1 cellular context compared by ENCODE assay signal in the genomic region with DNA sequence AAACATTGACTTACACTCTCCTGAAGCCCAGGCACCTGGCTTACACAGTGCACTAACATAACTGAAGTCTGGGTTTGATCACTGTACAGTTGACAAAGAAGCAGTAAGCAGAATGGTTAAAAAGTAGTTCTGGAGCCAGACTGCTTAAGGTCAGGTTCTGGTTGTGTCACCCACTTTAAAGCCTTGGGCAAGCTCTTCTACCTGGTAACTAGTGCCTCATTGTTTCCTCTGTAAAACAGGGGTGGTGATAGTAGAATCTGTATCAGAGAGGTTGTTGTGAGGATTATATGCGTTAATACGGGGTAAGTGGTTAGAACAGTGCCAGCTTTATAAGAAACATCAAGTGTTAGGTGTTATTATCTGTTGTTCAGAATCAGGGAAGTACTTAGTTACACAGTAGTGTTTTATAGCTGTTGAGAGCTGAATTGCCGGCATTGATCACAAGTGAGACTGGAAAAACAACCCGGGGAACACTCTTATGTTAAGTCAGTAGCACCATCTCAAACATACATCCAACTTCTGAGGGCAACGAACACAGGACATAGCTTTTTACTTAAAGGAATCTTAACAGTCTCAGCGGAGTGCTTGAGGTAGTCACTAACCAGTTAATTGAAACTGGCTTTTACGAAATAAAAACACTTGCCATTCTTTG.
TF ChIP-seq lines count a peak whose summit lies in the region.

No MANE protein-coding gene starts in this region.

TF ChIP-seq in K562, 482 proteins besides CTCF, POLR2A, EP300 and RAD21 (continued from another document):
- TF ChIP-seq, protein P1, sequence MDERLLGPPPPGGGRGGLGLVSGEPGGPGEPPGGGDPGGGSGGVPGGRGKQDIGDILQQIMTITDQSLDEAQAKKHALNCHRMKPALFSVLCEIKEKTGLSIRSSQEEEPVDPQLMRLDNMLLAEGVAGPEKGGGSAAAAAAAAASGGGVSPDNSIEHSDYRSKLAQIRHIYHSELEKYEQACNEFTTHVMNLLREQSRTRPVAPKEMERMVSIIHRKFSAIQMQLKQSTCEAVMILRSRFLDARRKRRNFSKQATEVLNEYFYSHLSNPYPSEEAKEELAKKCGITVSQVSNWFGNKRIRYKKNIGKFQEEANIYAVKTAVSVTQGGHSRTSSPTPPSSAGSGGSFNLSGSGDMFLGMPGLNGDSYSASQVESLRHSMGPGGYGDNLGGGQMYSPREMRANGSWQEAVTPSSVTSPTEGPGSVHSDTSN (CRISPR knock-in tag; IDR thresholded peaks at IDR 0.05; ENCODE audit: low read depth): no peak
- TF ChIP-seq, protein P1 (tag; conservative IDR thresholded peaks at IDR 0.05; ENCODE audit: low read depth): peak; percentile 63; the same call in 1 of the 2 replicates
- TF ChIP-seq JUND (IDR thresholded peaks at IDR 0.05; ENCODE audit: borderline replicate concordance, low read depth, low read length) (no peak), JUND (tag; IDR thresholded peaks at IDR 0.05; ENCODE audit: borderline replicate concordance, low read depth, low read length) (0 out of 3 replicates have a peak, but pooled peaks have one; percentile 16), GABPA (tag; conservative IDR thresholded peaks at IDR 0.05; ENCODE audit: low read depth) (0 out of 2 replicates have a peak, but pooled peaks have one; percentile 6), SMARCA4 (IDR thresholded peaks at IDR 0.05) (0 out of 2 replicates have a peak, but pooled peaks have one; percentile 25), SMARCB1 (IDR thresholded peaks at IDR 0.05; ENCODE audit: insufficient read length, low read depth) (peak; percentile 39), MAZ (CRISPR knock-in tag; conservative IDR thresholded peaks at IDR 0.05 in 1 of 2, IDR thresholded peaks at IDR 0.05 in 1 of 2) (no peak), CSDE1 (IDR thresholded peaks at IDR 0.05) (0 out of 4 replicates have a peak, but pooled peaks of 1 of the 2 experiments have one; percentile 3), SIN3B (IDR thresholded peaks at IDR 0.05; ENCODE audit: low read depth) (0 out of 2 replicates have a peak, but pooled peaks have one; percentile 8), ZNF23 (CRISPR knock-in tag; IDR thresholded peaks at IDR 0.05) (no peak), RBM22 (IDR thresholded peaks at IDR 0.05; ENCODE audit: low read depth, low read length, poor library complexity, severe bottlenecking) (no peak), SAFB (IDR thresholded peaks at IDR 0.05; ENCODE audit: borderline replicate concordance, low read depth, low read length) (no peak), ELF1 (tag; IDR thresholded peaks at IDR 0.05) (peak; percentile 21; the same call in 1 of the 2 replicates)
- TF ChIP-seq, protein P2, sequence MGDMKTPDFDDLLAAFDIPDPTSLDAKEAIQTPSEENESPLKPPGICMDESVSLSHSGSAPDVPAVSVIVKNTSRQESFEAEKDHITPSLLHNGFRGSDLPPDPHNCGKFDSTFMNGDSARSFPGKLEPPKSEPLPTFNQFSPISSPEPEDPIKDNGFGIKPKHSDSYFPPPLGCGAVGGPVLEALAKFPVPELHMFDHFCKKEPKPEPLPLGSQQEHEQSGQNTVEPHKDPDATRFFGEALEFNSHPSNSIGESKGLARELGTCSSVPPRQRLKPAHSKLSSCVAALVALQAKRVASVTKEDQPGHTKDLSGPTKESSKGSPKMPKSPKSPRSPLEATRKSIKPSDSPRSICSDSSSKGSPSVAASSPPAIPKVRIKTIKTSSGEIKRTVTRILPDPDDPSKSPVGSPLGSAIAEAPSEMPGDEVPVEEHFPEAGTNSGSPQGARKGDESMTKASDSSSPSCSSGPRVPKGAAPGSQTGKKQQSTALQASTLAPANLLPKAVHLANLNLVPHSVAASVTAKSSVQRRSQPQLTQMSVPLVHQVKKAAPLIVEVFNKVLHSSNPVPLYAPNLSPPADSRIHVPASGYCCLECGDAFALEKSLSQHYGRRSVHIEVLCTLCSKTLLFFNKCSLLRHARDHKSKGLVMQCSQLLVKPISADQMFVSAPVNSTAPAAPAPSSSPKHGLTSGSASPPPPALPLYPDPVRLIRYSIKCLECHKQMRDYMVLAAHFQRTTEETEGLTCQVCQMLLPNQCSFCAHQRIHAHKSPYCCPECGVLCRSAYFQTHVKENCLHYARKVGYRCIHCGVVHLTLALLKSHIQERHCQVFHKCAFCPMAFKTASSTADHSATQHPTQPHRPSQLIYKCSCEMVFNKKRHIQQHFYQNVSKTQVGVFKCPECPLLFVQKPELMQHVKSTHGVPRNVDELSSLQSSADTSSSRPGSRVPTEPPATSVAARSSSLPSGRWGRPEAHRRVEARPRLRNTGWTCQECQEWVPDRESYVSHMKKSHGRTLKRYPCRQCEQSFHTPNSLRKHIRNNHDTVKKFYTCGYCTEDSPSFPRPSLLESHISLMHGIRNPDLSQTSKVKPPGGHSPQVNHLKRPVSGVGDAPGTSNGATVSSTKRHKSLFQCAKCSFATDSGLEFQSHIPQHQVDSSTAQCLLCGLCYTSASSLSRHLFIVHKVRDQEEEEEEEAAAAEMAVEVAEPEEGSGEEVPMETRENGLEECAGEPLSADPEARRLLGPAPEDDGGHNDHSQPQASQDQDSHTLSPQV (IDR thresholded peaks at IDR 0.05): no peak
- TF ChIP-seq, protein P3, sequence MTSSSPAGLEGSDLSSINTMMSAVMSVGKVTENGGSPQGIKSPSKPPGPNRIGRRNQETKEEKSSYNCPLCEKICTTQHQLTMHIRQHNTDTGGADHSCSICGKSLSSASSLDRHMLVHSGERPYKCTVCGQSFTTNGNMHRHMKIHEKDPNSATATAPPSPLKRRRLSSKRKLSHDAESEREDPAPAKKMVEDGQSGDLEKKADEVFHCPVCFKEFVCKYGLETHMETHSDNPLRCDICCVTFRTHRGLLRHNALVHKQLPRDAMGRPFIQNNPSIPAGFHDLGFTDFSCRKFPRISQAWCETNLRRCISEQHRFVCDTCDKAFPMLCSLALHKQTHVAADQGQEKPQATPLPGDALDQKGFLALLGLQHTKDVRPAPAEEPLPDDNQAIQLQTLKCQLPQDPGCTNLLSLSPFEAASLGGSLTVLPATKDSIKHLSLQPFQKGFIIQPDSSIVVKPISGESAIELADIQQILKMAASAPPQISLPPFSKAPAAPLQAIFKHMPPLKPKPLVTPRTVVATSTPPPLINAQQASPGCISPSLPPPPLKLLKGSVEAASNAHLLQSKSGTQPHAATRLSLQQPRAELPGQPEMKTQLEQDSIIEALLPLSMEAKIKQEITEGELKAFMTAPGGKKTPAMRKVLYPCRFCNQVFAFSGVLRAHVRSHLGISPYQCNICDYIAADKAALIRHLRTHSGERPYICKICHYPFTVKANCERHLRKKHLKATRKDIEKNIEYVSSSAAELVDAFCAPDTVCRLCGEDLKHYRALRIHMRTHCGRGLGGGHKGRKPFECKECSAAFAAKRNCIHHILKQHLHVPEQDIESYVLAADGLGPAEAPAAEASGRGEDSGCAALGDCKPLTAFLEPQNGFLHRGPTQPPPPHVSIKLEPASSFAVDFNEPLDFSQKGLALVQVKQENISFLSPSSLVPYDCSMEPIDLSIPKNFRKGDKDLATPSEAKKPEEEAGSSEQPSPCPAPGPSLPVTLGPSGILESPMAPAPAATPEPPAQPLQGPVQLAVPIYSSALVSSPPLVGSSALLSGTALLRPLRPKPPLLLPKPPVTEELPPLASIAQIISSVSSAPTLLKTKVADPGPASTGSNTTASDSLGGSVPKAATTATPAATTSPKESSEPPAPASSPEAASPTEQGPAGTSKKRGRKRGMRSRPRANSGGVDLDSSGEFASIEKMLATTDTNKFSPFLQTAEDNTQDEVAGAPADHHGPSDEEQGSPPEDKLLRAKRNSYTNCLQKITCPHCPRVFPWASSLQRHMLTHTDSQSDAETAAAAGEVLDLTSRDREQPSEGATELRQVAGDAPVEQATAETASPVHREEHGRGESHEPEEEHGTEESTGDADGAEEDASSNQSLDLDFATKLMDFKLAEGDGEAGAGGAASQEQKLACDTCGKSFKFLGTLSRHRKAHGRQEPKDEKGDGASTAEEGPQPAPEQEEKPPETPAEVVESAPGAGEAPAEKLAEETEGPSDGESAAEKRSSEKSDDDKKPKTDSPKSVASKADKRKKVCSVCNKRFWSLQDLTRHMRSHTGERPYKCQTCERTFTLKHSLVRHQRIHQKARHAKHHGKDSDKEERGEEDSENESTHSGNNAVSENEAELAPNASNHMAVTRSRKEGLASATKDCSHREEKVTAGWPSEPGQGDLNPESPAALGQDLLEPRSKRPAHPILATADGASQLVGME (CRISPR knock-in tag; IDR thresholded peaks at IDR 0.05): no peak
- TF ChIP-seq, protein P4, sequence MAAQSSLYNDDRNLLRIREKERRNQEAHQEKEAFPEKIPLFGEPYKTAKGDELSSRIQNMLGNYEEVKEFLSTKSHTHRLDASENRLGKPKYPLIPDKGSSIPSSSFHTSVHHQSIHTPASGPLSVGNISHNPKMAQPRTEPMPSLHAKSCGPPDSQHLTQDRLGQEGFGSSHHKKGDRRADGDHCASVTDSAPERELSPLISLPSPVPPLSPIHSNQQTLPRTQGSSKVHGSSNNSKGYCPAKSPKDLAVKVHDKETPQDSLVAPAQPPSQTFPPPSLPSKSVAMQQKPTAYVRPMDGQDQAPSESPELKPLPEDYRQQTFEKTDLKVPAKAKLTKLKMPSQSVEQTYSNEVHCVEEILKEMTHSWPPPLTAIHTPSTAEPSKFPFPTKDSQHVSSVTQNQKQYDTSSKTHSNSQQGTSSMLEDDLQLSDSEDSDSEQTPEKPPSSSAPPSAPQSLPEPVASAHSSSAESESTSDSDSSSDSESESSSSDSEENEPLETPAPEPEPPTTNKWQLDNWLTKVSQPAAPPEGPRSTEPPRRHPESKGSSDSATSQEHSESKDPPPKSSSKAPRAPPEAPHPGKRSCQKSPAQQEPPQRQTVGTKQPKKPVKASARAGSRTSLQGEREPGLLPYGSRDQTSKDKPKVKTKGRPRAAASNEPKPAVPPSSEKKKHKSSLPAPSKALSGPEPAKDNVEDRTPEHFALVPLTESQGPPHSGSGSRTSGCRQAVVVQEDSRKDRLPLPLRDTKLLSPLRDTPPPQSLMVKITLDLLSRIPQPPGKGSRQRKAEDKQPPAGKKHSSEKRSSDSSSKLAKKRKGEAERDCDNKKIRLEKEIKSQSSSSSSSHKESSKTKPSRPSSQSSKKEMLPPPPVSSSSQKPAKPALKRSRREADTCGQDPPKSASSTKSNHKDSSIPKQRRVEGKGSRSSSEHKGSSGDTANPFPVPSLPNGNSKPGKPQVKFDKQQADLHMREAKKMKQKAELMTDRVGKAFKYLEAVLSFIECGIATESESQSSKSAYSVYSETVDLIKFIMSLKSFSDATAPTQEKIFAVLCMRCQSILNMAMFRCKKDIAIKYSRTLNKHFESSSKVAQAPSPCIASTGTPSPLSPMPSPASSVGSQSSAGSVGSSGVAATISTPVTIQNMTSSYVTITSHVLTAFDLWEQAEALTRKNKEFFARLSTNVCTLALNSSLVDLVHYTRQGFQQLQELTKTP (IDR thresholded peaks at IDR 0.05; ENCODE audit: low read depth in 1 of 2, partially characterized antibody in 2 of 2): peak in 1 of 2 experiments; percentile 6
